Comparison of ENCODE assay signal across 14 cellular contexts in the genomic region with DNA sequence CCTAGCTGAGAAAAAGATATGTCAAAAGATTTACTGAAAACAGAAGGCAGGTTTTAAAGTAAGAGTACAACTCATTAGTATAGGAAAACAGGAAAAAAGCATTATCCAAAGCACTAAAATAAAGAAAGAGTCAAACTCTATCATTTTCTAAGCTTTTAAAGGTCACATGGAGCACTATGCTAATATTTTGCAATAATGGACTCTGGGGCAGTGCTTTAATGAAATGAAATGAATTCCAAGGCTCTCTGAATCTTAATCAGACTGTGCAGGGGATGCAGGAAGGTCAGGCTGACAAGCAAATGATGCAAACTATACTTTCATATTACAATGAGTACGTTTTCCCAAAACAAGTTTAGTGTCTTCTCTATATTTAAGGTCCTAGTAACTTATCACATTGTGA.
DNase-seq lines count a peak whose midpoint lies in the region; ATAC-seq and TF ChIP-seq lines count a peak whose summit lies in the region.
"Had no signal": no experiment of that assay in that cellular context is flagged by ENCODE, and none has a peak within 500 bp of the region (broad histone marks: within the 10 kb centered on the region; RNA-seq: fewer than 3 reads in every experiment).

No MANE protein-coding gene starts in this region.

- no peaks in the 10 kb centered on the region for H3K36me3 Mint-ChIP-seq in WTC11
- no peaks in the 10 kb centered on the region for H3K36me3 Mint-ChIP-seq in mesothelial cell of epicardium
- H3K36me3 Mint-ChIP-seq: CD8-positive, alpha-beta T cell had no signal

- CTCF ChIA-PET in WTC11 (lab: Charles Lee) = no interaction called here

- POLR2A ChIA-PET in WTC11 (lab: Charles Lee) = no interaction called here

- H3K27me3 Mint-ChIP-seq in WTC11 (ENCODE audit: low read depth) = no peaks in the 10 kb centered on the region
- H3K27me3 Mint-ChIP-seq in mesothelial cell of epicardium (ENCODE audit: low read depth) = no peaks in the 10 kb centered on the region
- H3K27me3 Mint-ChIP-seq: B cell had no signal

- DNase-seq in WTC11 (ENCODE audit: low spot score) (no peak), left lobe of liver (ENCODE audit: low spot score) (no peak), mesothelial cell of epicardium (ENCODE audit: low spot score in 2 of 2, unreplicated experiment in 2 of 2) (no peak), substantia nigra (lab: John Stamatoyannopoulos, UW) (no peak), epidermal melanocyte (ENCODE audit: insufficient read length, low spot score) (no peak)
- DNase-seq: Calu3; CD8-positive, alpha-beta T cell; DMS79 treated with DMSO at 0.1 percent for 48 hours; GF-D8; GM23248 had no signal

- H3K9me3 Mint-ChIP-seq in WTC11 (no peaks in the 10 kb centered on the region), mesothelial cell of epicardium (no peaks in the 10 kb centered on the region)
- H3K9me3 Mint-ChIP-seq: CD8-positive, alpha-beta T cell had no signal

- H3K27ac Mint-ChIP-seq in WTC11 = peak overlapping the region; percentile 42; the same call in 1 of the 2 replicates
- peak overlapping the region; percentile 51 for H3K27ac Mint-ChIP-seq in mesothelial cell of epicardium
- H3K27ac Mint-ChIP-seq: B cell; CD8-positive, alpha-beta T cell had no signal

- ATAC-seq in WTC11 (no peak), left lobe of liver (peak; percentile 90), GM21423 (IDR thresholded peaks at IDR 0.05; ENCODE audit: unreplicated experiment) (no peak), HG03439 (IDR thresholded peaks at IDR 0.05; ENCODE audit: unreplicated experiment) (no peak)
- ATAC-seq: CD8-positive, alpha-beta T cell had no signal

- TF ChIP-seq CTCF in WTC11 (IDR thresholded peaks at IDR 0.05) (no peak), mesothelial cell of epicardium (IDR thresholded peaks at IDR 0.05; ENCODE audit: unreplicated experiment) (no peak)

- peak overlapping the region; percentile 19 for H3K27ac ChIP-seq in substantia nigra (ENCODE audit: low read depth, low read length, poor library complexity, severe bottlenecking)
- H3K27ac ChIP-seq: BLaER1 treated with 17β-estradiol and CSF1 and Interleukin-3, amounts not matched to agents 10 nM and 100 nM; GM23248 had no signal

- H3K4me3 Mint-ChIP-seq in WTC11 = no peak overlapping the region
- H3K4me3 Mint-ChIP-seq in mesothelial cell of epicardium = no peak overlapping the region
- H3K4me3 Mint-ChIP-seq: B cell; CD8-positive, alpha-beta T cell had no signal

- H3K4me1 Mint-ChIP-seq in WTC11 (peaks cover 44% of the 10 kb centered on the region), mesothelial cell of epicardium (peaks cover 64% of the 10 kb centered on the region)
- H3K4me1 Mint-ChIP-seq: B cell had no signal

TF ChIP-seq in WTC11, 78 proteins besides CTCF, POLR2A, EP300 and RAD21:
- TF ChIP-seq ETV6 (CRISPR knock-in tag; IDR thresholded peaks at IDR 0.05) = no peak
- TF ChIP-seq NR1H2 (CRISPR knock-in tag; IDR thresholded peaks at IDR 0.05) = no peak
- TF ChIP-seq ZNF425 (CRISPR knock-in tag; conservative IDR thresholded peaks at IDR 0.05) = no peak
- no peak for TF ChIP-seq NFYB (CRISPR knock-in tag; conservative IDR thresholded peaks at IDR 0.05; ENCODE audit: low read depth)
- no peak for TF ChIP-seq ZNF317 (CRISPR knock-in tag; IDR thresholded peaks at IDR 0.05; ENCODE audit: borderline replicate concordance, low read depth)
- TF ChIP-seq, protein P1, sequence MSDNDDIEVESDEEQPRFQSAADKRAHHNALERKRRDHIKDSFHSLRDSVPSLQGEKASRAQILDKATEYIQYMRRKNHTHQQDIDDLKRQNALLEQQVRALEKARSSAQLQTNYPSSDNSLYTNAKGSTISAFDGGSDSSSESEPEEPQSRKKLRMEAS (CRISPR knock-in tag; IDR thresholded peaks at IDR 0.05) = no peak
- TF ChIP-seq ZNF532 (CRISPR knock-in tag; IDR thresholded peaks at IDR 0.05; ENCODE audit: borderline replicate concordance) = no peak
- no peak for TF ChIP-seq PRRX2 (CRISPR knock-in tag; IDR thresholded peaks at IDR 0.05)
- TF ChIP-seq JAZF1 (CRISPR knock-in tag; IDR thresholded peaks at IDR 0.05) = no peak
- TF ChIP-seq E2F4 (CRISPR knock-in tag; IDR thresholded peaks at IDR 0.05; ENCODE audit: borderline replicate concordance, low read depth) = no peak
- no peak for TF ChIP-seq SP1 (CRISPR knock-in tag; conservative IDR thresholded peaks at IDR 0.05)
- TF ChIP-seq ZNF219 (CRISPR knock-in tag; IDR thresholded peaks at IDR 0.05; ENCODE audit: borderline replicate concordance) = no peak
- TF ChIP-seq ATF1 (CRISPR knock-in tag; IDR thresholded peaks at IDR 0.05) = no peak
- TF ChIP-seq, protein P2, sequence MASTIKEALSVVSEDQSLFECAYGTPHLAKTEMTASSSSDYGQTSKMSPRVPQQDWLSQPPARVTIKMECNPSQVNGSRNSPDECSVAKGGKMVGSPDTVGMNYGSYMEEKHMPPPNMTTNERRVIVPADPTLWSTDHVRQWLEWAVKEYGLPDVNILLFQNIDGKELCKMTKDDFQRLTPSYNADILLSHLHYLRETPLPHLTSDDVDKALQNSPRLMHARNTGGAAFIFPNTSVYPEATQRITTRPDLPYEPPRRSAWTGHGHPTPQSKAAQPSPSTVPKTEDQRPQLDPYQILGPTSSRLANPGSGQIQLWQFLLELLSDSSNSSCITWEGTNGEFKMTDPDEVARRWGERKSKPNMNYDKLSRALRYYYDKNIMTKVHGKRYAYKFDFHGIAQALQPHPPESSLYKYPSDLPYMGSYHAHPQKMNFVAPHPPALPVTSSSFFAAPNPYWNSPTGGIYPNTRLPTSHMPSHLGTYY (CRISPR knock-in tag; IDR thresholded peaks at IDR 0.05) = no peak
- TF ChIP-seq GTF2I (CRISPR knock-in tag; conservative IDR thresholded peaks at IDR 0.05) = no peak
- TF ChIP-seq RORB (CRISPR knock-in tag; IDR thresholded peaks at IDR 0.05) = no peak
- no peak for TF ChIP-seq JUN (CRISPR knock-in tag; IDR thresholded peaks at IDR 0.05)
- TF ChIP-seq CREM (CRISPR knock-in tag; IDR thresholded peaks at IDR 0.05) = no peak
- no peak for TF ChIP-seq USF1 (CRISPR knock-in tag; IDR thresholded peaks at IDR 0.05)
